20 cellular contexts compared by ENCODE assay signal in genomic region chr11:16279524-16279923, GRCh38.
DNase-seq lines count a peak whose midpoint lies in the region; ATAC-seq, FAIRE-seq and TF ChIP-seq lines count a peak whose summit lies in the region.
"Had no signal": no experiment of that assay in that cellular context is flagged by ENCODE, and none has a peak within 500 bp of the region (broad histone marks: within the 10 kb centered on the region; RNA-seq: fewer than 3 reads in every experiment).

No MANE protein-coding gene starts in this region.

- no peak overlapping the region for H3K56ac ChIP-seq in IMR-90 (ENCODE audit: extremely low read depth, insufficient read depth, low read length)

- H3K23ac ChIP-seq in IMR-90 (ENCODE audit: low read depth, low read length) = no peak overlapping the region

- no peak overlapping the region for H4K8ac ChIP-seq in IMR-90 (ENCODE audit: low read depth in 2 of 2, low read length in 2 of 2)

- H2BK120ac ChIP-seq in IMR-90 (ENCODE audit: low read depth, low read length) = no peak overlapping the region

- H3K9me1 ChIP-seq in IMR-90 (ENCODE audit: insufficient read depth, low read length) = peaks cover 3% of the 10 kb centered on the region; the same call in 1 of the 2 replicates
- no peaks in the 10 kb centered on the region for H3K9me1 ChIP-seq in K562 (ENCODE audit: control insufficient read depth, insufficient read depth, low read length)

- H3K27ac Mint-ChIP-seq in activated naive CD4-positive, alpha-beta T cell treated with anti-CD3 and anti-CD28 coated beads for 36 hours = no peak overlapping the region
- H3K27ac Mint-ChIP-seq: CD4-positive, CD25-positive, alpha-beta regulatory T cell; GM23338 had no signal

- FAIRE-seq in K562 (lab: Jason Lieb, UNC) = no peak
- FAIRE-seq: A204.1, D721Med, G401.6, GM12891, GM19239, H54, HTR-8/SVneo had no signal

- no peak overlapping the region for H3K18ac ChIP-seq in IMR-90 (ENCODE audit: low read depth, low read length)

- H3K79me1 ChIP-seq in IMR-90 (ENCODE audit: low read depth in 1 of 2, low read length in 2 of 2) = no peaks in the 10 kb centered on the region

- no peak for TF ChIP-seq EP300 in K562 (IDR thresholded peaks at IDR 0.05; ENCODE audit: low read length)

- CTCF ChIA-PET in IMR-90 (lab: Yijun Ruan, JAX) = no interaction called here
- CTCF ChIA-PET in K562 (lab: Yijun Ruan, JAX; ENCODE audit: low intra/inter-chr PET ratio) = no interaction called here
- CTCF ChIA-PET in activated naive CD4-positive, alpha-beta T cell treated with anti-CD3 and anti-CD28 coated beads for 36 hours (lab: Charles Lee) = no interaction called here

- H3K14ac ChIP-seq in IMR-90 (replicated peaks; ENCODE audit: low read depth, low read length) = no peak overlapping the region

- H3K79me2 ChIP-seq in K562 (ENCODE audit: control insufficient read depth, insufficient read depth, low read length) = no peaks in the 10 kb centered on the region

- POLR2A ChIA-PET in IMR-90 (lab: Charles Lee; ENCODE audit: unreplicated experiment) = interaction anchor here (0.6 kb wide), 1 partner anchor 311 kb away, joined by 6 read pairs; no protein-coding TSS in a partner anchor
- POLR2A ChIA-PET in K562 (lab: Yijun Ruan, JAX) = interaction anchor here (1.4 kb wide), 1 partner anchor 69 kb away, joined by 4 read pairs; no protein-coding TSS in a partner anchor

- in situ Hi-C loops in IMR-90 (cut with MboI; ENCODE audit: low sequenced_read_pairs) = no loop called here
- in situ Hi-C loops in K562 (cut with MboI) = no loop called here

- H3K27ac ChIP-seq in IMR-90 (ENCODE audit: insufficient read depth, low read length) (no peak overlapping the region), K562 (ENCODE audit: extremely low read depth, low read depth, low read length) (peak overlapping the region; percentile 84; the same call in 2 of the 3 replicates), foreskin keratinocyte (peak overlapping the region; percentile 15)

- no peaks in the 10 kb centered on the region for H3K9me3 ChIP-seq in IMR-90 (ENCODE audit: control insufficient read depth, insufficient read depth, low read length)
- H3K9me3 ChIP-seq in K562 (replicated peaks; ENCODE audit: control insufficient read depth, insufficient read depth, low read depth, low read length) = no peaks in the 10 kb centered on the region
- H3K9me3 ChIP-seq: BE2C, Caco-2 had no signal

- no TSS peak for BruUV-seq in IMR-90 (replicated peaks; lab: Mats Ljungman, UMichigan)
- BruUV-seq in K562 (replicated peaks; lab: Mats Ljungman, UMichigan) = no TSS peak

- H2BK20ac ChIP-seq in IMR-90 (ENCODE audit: low read depth, low read length) = no peak overlapping the region

- no peak overlapping the region for H2AK5ac ChIP-seq in IMR-90 (ENCODE audit: low read depth, low read length)

- H3K4me2 ChIP-seq in IMR-90 (ENCODE audit: low read depth, low read length) (no peak overlapping the region), K562 (ENCODE audit: insufficient read depth, low read length) (no peak overlapping the region)
- H3K4me2 ChIP-seq: GM23338 had no signal

- H3K36me3 ChIP-seq in IMR-90 (ENCODE audit: control insufficient read depth, insufficient read depth, low read length) (no peaks in the 10 kb centered on the region), K562 (ENCODE audit: control insufficient read depth, insufficient read depth, low read length) (no peaks in the 10 kb centered on the region)
- H3K36me3 ChIP-seq: BE2C had no signal

- no peak overlapping the region for H2BK15ac ChIP-seq in IMR-90 (ENCODE audit: low read depth, low read length)

- H4K20me1 ChIP-seq in IMR-90 (ENCODE audit: insufficient read depth, low read length) (no peaks in the 10 kb centered on the region), K562 (replicated peaks; ENCODE audit: control insufficient read depth, insufficient read depth, low read length) (no peaks in the 10 kb centered on the region)

- H2AK9ac ChIP-seq in IMR-90 (replicated peaks; ENCODE audit: low read depth, low read length, poor library complexity) = no peak overlapping the region

- H4K5ac ChIP-seq in IMR-90 (ENCODE audit: low read depth, low read length) = no peak overlapping the region

- dilution Hi-C loops in IMR-90 (cut with HindIII; ENCODE audit: low sequenced_read_pairs, unreplicated experiment) = no loop called here

- H3K4ac ChIP-seq in IMR-90 (ENCODE audit: low read depth, low read length) = no peak overlapping the region

- H3K27me3 ChIP-seq in IMR-90 (ENCODE audit: control insufficient read depth, insufficient read depth, low read length) (no peaks in the 10 kb centered on the region), K562 (ENCODE audit: control insufficient read depth in 2 of 2, insufficient read depth in 2 of 2, low read length in 2 of 2) (no peaks in the 10 kb centered on the region), foreskin keratinocyte (peaks cover 10% of the 10 kb centered on the region)
- H3K27me3 ChIP-seq: BE2C had no signal

- DNase-seq in IMR-90 (no peak), K562 (ENCODE audit: extremely low read depth in 1 of 4, low spot score in 3 of 4) (no peak), foreskin keratinocyte (no peak), NCI-H510A treated with DMSO at 0.1 percent for 48 hours (lab: John Stamatoyannopoulos, UW) (no peak)
- DNase-seq in activated naive CD4-positive, alpha-beta T cell treated with anti-CD3 and anti-CD28 coated beads for 36 hours = no peak
- DNase-seq: ACHN; C1 segment of cervical spinal cord; Caco-2; CD4-positive, CD25-positive, alpha-beta regulatory T cell; HCEC 1CT had no signal

- ATAC-seq in IMR-90 (ENCODE audit: low read depth) (no peak), K562 (no peak), foreskin keratinocyte (no peak), GM19452 (IDR thresholded peaks at IDR 0.05; ENCODE audit: unreplicated experiment) (no peak)
- ATAC-seq: GM23338 had no signal

- TF ChIP-seq CTCF in IMR-90 (conservative IDR thresholded peaks at IDR 0.05; ENCODE audit: low read depth, low read length) = no peak
- no peak for TF ChIP-seq CTCF in K562 (IDR thresholded peaks at IDR 0.05 in 2 of 3, conservative IDR thresholded peaks at IDR 0.05 in 1 of 3; ENCODE audit: insufficient read depth in 2 of 3, low read depth in 1 of 3, low read length in 3 of 3)
- no peak for TF ChIP-seq CTCF in foreskin keratinocyte (conservative IDR thresholded peaks at IDR 0.05)

- H3K4me1 ChIP-seq in IMR-90 (ENCODE audit: control insufficient read depth, insufficient read depth, low read length) = no peaks in the 10 kb centered on the region
- peaks cover 0 to 19% of the 10 kb centered on the region in 2 experiments; a peak in 2 of 5 replicates for H3K4me1 ChIP-seq in K562 (replicated peaks in 1 of 2; ENCODE audit: control insufficient read depth in 2 of 2, insufficient read depth in 2 of 2, low read length in 2 of 2)
- peaks cover 25% of the 10 kb centered on the region for H3K4me1 ChIP-seq in foreskin keratinocyte
- H3K4me1 ChIP-seq: BE2C, Caco-2 had no signal

- H3K4me1 Mint-ChIP-seq in activated naive CD4-positive, alpha-beta T cell treated with anti-CD3 and anti-CD28 coated beads for 36 hours (ENCODE audit: low read depth) = no peaks in the 10 kb centered on the region

- no peaks in the 10 kb centered on the region for H3K9me3 Mint-ChIP-seq in activated naive CD4-positive, alpha-beta T cell treated with anti-CD3 and anti-CD28 coated beads for 36 hours
- H3K9me3 Mint-ChIP-seq: GM23338 had no signal

- no peak overlapping the region for H4K91ac ChIP-seq in IMR-90 (ENCODE audit: insufficient read depth, low read depth, low read length)

- H3K9ac ChIP-seq in IMR-90 (ENCODE audit: low read depth, low read length) (no peak overlapping the region), K562 (ENCODE audit: insufficient read depth in 1 of 2, low read depth in 2 of 2, low read length in 2 of 2) (peak overlapping the region in 1 of 2 experiments; percentile 68; a peak in 2 of 4 replicates)

- no peak for TF ChIP-seq RAD21 in IMR-90 (IDR thresholded peaks at IDR 0.05; ENCODE audit: low read length)
- TF ChIP-seq RAD21 in K562 (CRISPR knock-in tag; conservative IDR thresholded peaks at IDR 0.05 in 1 of 2, IDR thresholded peaks at IDR 0.05 in 1 of 2) = no peak

- no peak overlapping the region for H3K4me3 Mint-ChIP-seq in activated naive CD4-positive, alpha-beta T cell treated with anti-CD3 and anti-CD28 coated beads for 36 hours
- H3K4me3 Mint-ChIP-seq: CD4-positive, CD25-positive, alpha-beta regulatory T cell; GM23338 had no signal

- no peak overlapping the region for H2BK5ac ChIP-seq in IMR-90 (ENCODE audit: low read depth, low read length, poor library complexity, severe bottlenecking)

- no peak overlapping the region for H3K4me3 ChIP-seq in IMR-90 (ENCODE audit: insufficient read depth, low read depth, low read length)
- H3K4me3 ChIP-seq in K562 = no peak overlapping the region
- H3K4me3 ChIP-seq: GM23338 had no signal

- H3K36me3 Mint-ChIP-seq in activated naive CD4-positive, alpha-beta T cell treated with anti-CD3 and anti-CD28 coated beads for 36 hours (ENCODE audit: low read depth) = no peaks in the 10 kb centered on the region
- H3K36me3 Mint-ChIP-seq: CD4-positive, CD25-positive, alpha-beta regulatory T cell had no signal

- intact Hi-C loops in IMR-90 (cut with micrococcal nuclease) (no loop called here), K562 (cut with micrococcal nuclease) (loop anchor here (5.0 kb wide), 1 partner anchor 87 kb away; no protein-coding TSS in a partner anchor)
- intact Hi-C loops in activated naive CD4-positive, alpha-beta T cell treated with anti-CD3 and anti-CD28 coated beads for 36 hours (cut with micrococcal nuclease) = no loop called here

- H2AFZ ChIP-seq in IMR-90 (replicated peaks; ENCODE audit: low read length, poor library complexity) (no peak overlapping the region), K562 (ENCODE audit: low read depth, low read length) (peak overlapping the region; percentile 75)
- H2AFZ ChIP-seq: GM23338 had no signal

- TF ChIP-seq POLR2A in IMR-90 (IDR thresholded peaks at IDR 0.05; ENCODE audit: low read depth, low read length) (no peak), K562 (conservative IDR thresholded peaks at IDR 0.05) (no peak)

- H3K27me3 Mint-ChIP-seq in activated naive CD4-positive, alpha-beta T cell treated with anti-CD3 and anti-CD28 coated beads for 36 hours (ENCODE audit: low read depth) = no peaks in the 10 kb centered on the region
- H3K27me3 Mint-ChIP-seq: CD4-positive, CD25-positive, alpha-beta regulatory T cell had no signal

TF ChIP-seq in IMR-90, 13 proteins besides CTCF, POLR2A, EP300 and RAD21 (continues in another document):
- TF ChIP-seq MAZ (IDR thresholded peaks at IDR 0.05; ENCODE audit: borderline replicate concordance, low read depth, low read length) = no peak
- TF ChIP-seq RCOR1 (IDR thresholded peaks at IDR 0.05; ENCODE audit: insufficient replicate concordance, low read length) = no peak
- TF ChIP-seq CEBPB (IDR thresholded peaks at IDR 0.05; ENCODE audit: low read depth, low read length) = peak; percentile 63
- TF ChIP-seq MAFK (IDR thresholded peaks at IDR 0.05; ENCODE audit: low read depth, low read length) = no peak
